In genomic region chr5:9156282-9156681, GRCh38 we compare ENCODE assay signal across 10 cellular contexts.
DNase-seq lines count a peak whose midpoint lies in the region; ATAC-seq and TF ChIP-seq lines count a peak whose summit lies in the region.
"Had no signal": no experiment of that assay in that cellular context is flagged by ENCODE, and none has a peak within 500 bp of the region (broad histone marks: within the 10 kb centered on the region; RNA-seq: fewer than 3 reads in every experiment).

No MANE protein-coding gene starts in this region.

- H3K4me3 ChIP-seq in adipocyte (ENCODE audit: low read length) = no peak overlapping the region
- H3K4me3 ChIP-seq: SK-N-MC had no signal

- no peak overlapping the region for H3K9ac ChIP-seq in adipocyte (ENCODE audit: low read length)

- peak; percentile 50 for TF ChIP-seq CTCF in GM12872 (IDR thresholded peaks at IDR 0.05; ENCODE audit: insufficient read depth, low read depth, low read length)

- peaks cover 8% of the 10 kb centered on the region for H3K4me1 ChIP-seq in adipocyte (ENCODE audit: control insufficient read depth, insufficient read depth, low read length)

- peak; percentile 75 for ATAC-seq in HG02885 (IDR thresholded peaks at IDR 0.05; ENCODE audit: poor library complexity, unreplicated experiment)

- H3K36me3 Mint-ChIP-seq in activated T-helper 1 cell treated with anti-CD3 and anti-CD28 coated beads, Interleukin-12 subunit alpha, Interleukin-12 subunit beta, Interleukin-2, Interleukin-4 antibody, amounts not matched to agents 30 ng/mL and 10 ng/mL and 1 ng/mL, durations not matched to agents 14 hours and 24 hours and 36 hours (ENCODE audit: low read depth) = no peaks in the 10 kb centered on the region
- H3K36me3 Mint-ChIP-seq: memory B cell had no signal

- H3K36me3 ChIP-seq in adipocyte (ENCODE audit: control insufficient read depth, insufficient read depth, low read length, severe bottlenecking) = no peaks in the 10 kb centered on the region

- H3K4me3 Mint-ChIP-seq in activated T-helper 1 cell treated with anti-CD3 and anti-CD28 coated beads, Interleukin-12 subunit alpha, Interleukin-12 subunit beta, Interleukin-2, Interleukin-4 antibody, amounts not matched to agents 30 ng/mL and 10 ng/mL and 1 ng/mL, durations not matched to agents 14 hours and 24 hours and 36 hours = no peak overlapping the region
- H3K4me3 Mint-ChIP-seq: memory B cell had no signal

- H3K27me3 Mint-ChIP-seq in activated T-helper 1 cell treated with anti-CD3 and anti-CD28 coated beads, Interleukin-12 subunit alpha, Interleukin-12 subunit beta, Interleukin-2, Interleukin-4 antibody, amounts not matched to agents 30 ng/mL and 10 ng/mL and 1 ng/mL, durations not matched to agents 14 hours and 24 hours and 36 hours (ENCODE audit: insufficient read depth) = no peaks in the 10 kb centered on the region

- no peaks in the 10 kb centered on the region for H3K4me1 Mint-ChIP-seq in activated T-helper 1 cell treated with anti-CD3 and anti-CD28 coated beads, Interleukin-12 subunit alpha, Interleukin-12 subunit beta, Interleukin-2, Interleukin-4 antibody, amounts not matched to agents 30 ng/mL and 10 ng/mL and 1 ng/mL, durations not matched to agents 14 hours and 24 hours and 36 hours (ENCODE audit: low read depth)
- H3K4me1 Mint-ChIP-seq: memory B cell had no signal

- H3K9me3 Mint-ChIP-seq in activated T-helper 1 cell treated with anti-CD3 and anti-CD28 coated beads, Interleukin-12 subunit alpha, Interleukin-12 subunit beta, Interleukin-2, Interleukin-4 antibody, amounts not matched to agents 30 ng/mL and 10 ng/mL and 1 ng/mL, durations not matched to agents 14 hours and 24 hours and 36 hours = no peaks in the 10 kb centered on the region

- no peaks in the 10 kb centered on the region for H3K9me3 ChIP-seq in adipocyte (ENCODE audit: control insufficient read depth, low read length)

- H3K27ac Mint-ChIP-seq in activated T-helper 1 cell treated with anti-CD3 and anti-CD28 coated beads, Interleukin-12 subunit alpha, Interleukin-12 subunit beta, Interleukin-2, Interleukin-4 antibody, amounts not matched to agents 30 ng/mL and 10 ng/mL and 1 ng/mL, durations not matched to agents 14 hours and 24 hours and 36 hours = no peak overlapping the region
- H3K27ac Mint-ChIP-seq: memory B cell had no signal

- intact Hi-C loops in activated T-helper 1 cell treated with anti-CD3 and anti-CD28 coated beads, Interleukin-12 subunit alpha, Interleukin-12 subunit beta, Interleukin-2, Interleukin-4 antibody, amounts not matched to agents 30 ng/mL and 10 ng/mL and 1 ng/mL, durations not matched to agents 14 hours and 24 hours and 36 hours (cut with micrococcal nuclease) = no loop called here

- no peaks in the 10 kb centered on the region for H3K27me3 ChIP-seq in adipocyte (replicated peaks; ENCODE audit: control insufficient read depth, insufficient read depth, low read length)

- DNase-seq in adipocyte (ENCODE audit: low read depth) (peak; percentile 88), iPS-NIHi7 (ENCODE audit: extremely low spot score) (peak; percentile 60), NCI-H774 (lab: John Stamatoyannopoulos, UW) (no peak), NCI-H2107 (lab: John Stamatoyannopoulos, UW) (no peak), GDM1 (lab: John Stamatoyannopoulos, UW) (no peak)
- no peak for DNase-seq in activated T-helper 1 cell treated with anti-CD3 and anti-CD28 coated beads, Interleukin-12 subunit alpha, Interleukin-12 subunit beta, Interleukin-2, Interleukin-4 antibody, amounts not matched to agents 30 ng/mL and 10 ng/mL and 1 ng/mL, durations not matched to agents 14 hours and 24 hours and 36 hours (ENCODE audit: low spot score)

Comparison
In these comparisons a context has a peak if more than half of its experiments do, and no peak if none do; other contexts are left out.
1. DNase-seq: peak in adipocyte (single experiment) and iPS-NIHi7 (single experiment); none in NCI-H774 (single experiment), NCI-H2107 (single experiment), GDM1 (single experiment) and activated T-helper 1 cell treated with anti-CD3 and anti-CD28 coated beads, Interleukin-12 subunit alpha, Interleukin-12 subunit beta, Interleukin-2, Interleukin-4 antibody, amounts not matched to agents 30 ng/mL and 10 ng/mL and 1 ng/mL, durations not matched to agents 14 hours and 24 hours and 36 hours (single experiment).